Comparison of ENCODE assay signal across 1 cellular context in the genomic region with DNA sequence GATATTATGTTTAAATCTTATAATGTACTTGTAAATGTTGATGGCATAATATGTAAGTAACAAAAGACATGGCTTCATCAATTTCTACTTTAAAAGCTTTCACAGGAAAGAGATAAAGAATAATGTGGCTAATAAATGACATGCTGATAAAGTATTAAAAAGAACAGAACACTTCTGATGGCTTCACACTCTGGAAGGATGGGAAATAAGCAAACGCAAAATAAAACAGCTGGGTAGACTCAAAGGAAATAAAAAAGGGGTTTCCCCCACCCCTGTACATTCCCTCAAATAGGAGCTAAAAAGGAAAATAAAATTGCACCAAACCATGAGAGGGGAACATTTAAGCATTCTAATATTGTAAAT.
TF ChIP-seq lines count a peak whose summit lies in the region.

No MANE protein-coding gene starts in this region.

TF ChIP-seq in IMR-90, 13 proteins besides CTCF, POLR2A, EP300 and RAD21:
- TF ChIP-seq FOS (IDR thresholded peaks at IDR 0.05; ENCODE audit: low read depth, low read length) (no peak), BHLHE40 (IDR thresholded peaks at IDR 0.05; ENCODE audit: low read depth, low read length) (no peak), RFX5 (IDR thresholded peaks at IDR 0.05; ENCODE audit: low read depth, low read length) (no peak), MAZ (IDR thresholded peaks at IDR 0.05; ENCODE audit: borderline replicate concordance, low read depth, low read length) (no peak), RCOR1 (IDR thresholded peaks at IDR 0.05; ENCODE audit: insufficient replicate concordance, low read length) (no peak), CEBPB (IDR thresholded peaks at IDR 0.05; ENCODE audit: low read depth, low read length) (no peak), NFE2L2 (IDR thresholded peaks at IDR 0.05; ENCODE audit: low read depth, low read length) (no peak), SMC3 (IDR thresholded peaks at IDR 0.05; ENCODE audit: low read depth, low read length) (no peak), MAFK (IDR thresholded peaks at IDR 0.05; ENCODE audit: low read depth, low read length) (no peak), MXI1 (IDR thresholded peaks at IDR 0.05; ENCODE audit: borderline replicate concordance, low read depth, low read length) (no peak), CHD1 (IDR thresholded peaks at IDR 0.05; ENCODE audit: low read depth, low read length) (no peak)
- TF ChIP-seq, protein P1, sequence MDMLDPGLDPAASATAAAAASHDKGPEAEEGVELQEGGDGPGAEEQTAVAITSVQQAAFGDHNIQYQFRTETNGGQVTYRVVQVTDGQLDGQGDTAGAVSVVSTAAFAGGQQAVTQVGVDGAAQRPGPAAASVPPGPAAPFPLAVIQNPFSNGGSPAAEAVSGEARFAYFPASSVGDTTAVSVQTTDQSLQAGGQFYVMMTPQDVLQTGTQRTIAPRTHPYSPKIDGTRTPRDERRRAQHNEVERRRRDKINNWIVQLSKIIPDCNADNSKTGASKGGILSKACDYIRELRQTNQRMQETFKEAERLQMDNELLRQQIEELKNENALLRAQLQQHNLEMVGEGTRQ (IDR thresholded peaks at IDR 0.05; ENCODE audit: low read depth, low read length), result no peak
- TF ChIP-seq, protein P2, sequence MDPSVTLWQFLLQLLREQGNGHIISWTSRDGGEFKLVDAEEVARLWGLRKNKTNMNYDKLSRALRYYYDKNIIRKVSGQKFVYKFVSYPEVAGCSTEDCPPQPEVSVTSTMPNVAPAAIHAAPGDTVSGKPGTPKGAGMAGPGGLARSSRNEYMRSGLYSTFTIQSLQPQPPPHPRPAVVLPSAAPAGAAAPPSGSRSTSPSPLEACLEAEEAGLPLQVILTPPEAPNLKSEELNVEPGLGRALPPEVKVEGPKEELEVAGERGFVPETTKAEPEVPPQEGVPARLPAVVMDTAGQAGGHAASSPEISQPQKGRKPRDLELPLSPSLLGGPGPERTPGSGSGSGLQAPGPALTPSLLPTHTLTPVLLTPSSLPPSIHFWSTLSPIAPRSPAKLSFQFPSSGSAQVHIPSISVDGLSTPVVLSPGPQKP (IDR thresholded peaks at IDR 0.05; ENCODE audit: borderline replicate concordance, low read depth, low read length), result no peak
TF ChIP-seq in IMR-90: peak in this region for 0.
